8 cellular contexts compared by ENCODE assay signal in the genomic region with DNA sequence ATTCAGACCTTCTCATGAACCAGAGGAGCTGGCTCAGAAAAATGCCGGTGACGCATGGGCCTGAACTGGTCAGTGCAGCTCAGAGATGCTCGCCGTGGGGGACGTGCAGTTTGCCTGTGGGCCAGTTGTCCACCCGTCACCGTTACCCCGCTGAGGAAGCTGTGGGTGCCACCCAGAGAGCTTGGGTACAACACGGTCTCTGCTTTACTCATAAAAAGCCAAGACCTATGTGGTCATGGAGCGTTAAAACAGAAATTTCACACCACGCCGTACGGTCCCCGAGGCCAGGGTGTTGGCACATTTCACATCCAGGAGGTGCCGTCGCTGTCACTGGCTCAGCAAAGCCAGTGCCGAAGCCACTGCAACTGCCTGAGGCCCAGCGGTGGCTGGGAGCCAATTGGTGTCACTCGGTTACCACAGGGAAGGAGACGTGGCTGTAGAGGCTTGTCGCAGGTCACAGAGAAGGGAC.
DNase-seq lines count a peak whose midpoint lies in the region; ATAC-seq and TF ChIP-seq lines count a peak whose summit lies in the region.

No MANE protein-coding gene starts in this region.

- peak; percentile 18 to 58 (median 46) for ATAC-seq in heart right ventricle
- ATAC-seq in GM18498 (IDR thresholded peaks at IDR 0.05; ENCODE audit: unreplicated experiment), result no peak

- DNase-seq in activated naive CD4-positive, alpha-beta T cell treated with Interleukin-2 at 50 U/mL for 16 hours, result peak; percentile 60
- no peak for DNase-seq in activated naive CD4-positive, alpha-beta T cell (lab: John Stamatoyannopoulos, UW)
- DNase-seq in activated CD8-positive, alpha-beta memory T cell treated with anti-CD3 and anti-CD28 coated beads for 48 hours (ENCODE audit: low read depth in 2 of 3, low spot score in 2 of 3), result peak; percentile 50 to 68 (median 60)
- DNase-seq in heart right ventricle (peak; percentile 59 to 75), GOT3 (lab: John Stamatoyannopoulos, UW) (no peak), NCI-H1092 (lab: John Stamatoyannopoulos, UW) (no peak)
- DNase-seq in stimulated activated CD8-positive, alpha-beta memory T cell treated with anti-CD3 and anti-CD28 coated beads, Interleukin-12 subunit alpha, Interleukin-12 subunit beta, amount 100 ng/mL, for 4 hours (ENCODE audit: low read depth), result peak; percentile 46

- H3K27ac ChIP-seq in heart right ventricle, result peak overlapping the region in 9 of 10 donors; percentile 53 to 98 (median 72)

- H3K27me3 ChIP-seq in heart right ventricle, result no peaks in the 10 kb centered on the region

- peaks cover 33 to 87% (median 58%) of the 10 kb centered on the region in 9 donors for H3K4me1 ChIP-seq in heart right ventricle

- H3K36me3 ChIP-seq in heart right ventricle, result no peaks in the 10 kb centered on the region

- peak overlapping the region in 1 of 10 donors; percentile 47 for H3K4me3 ChIP-seq in heart right ventricle

- TF ChIP-seq CTCF in heart right ventricle (IDR thresholded peaks at IDR 0.05), result no peak

- intact Hi-C loops in heart right ventricle (cut with DNase I), result no loop called here

- H3K9me3 ChIP-seq in heart right ventricle, result no peaks in the 10 kb centered on the region

- WGBS in heart right ventricle, 2 donors, result 52 to 62% methylated on average over 21 of the region's 21 CpGs

Comparison
In these comparisons a context has a peak if more than half of its experiments do, and no peak if none do; other contexts are left out.
1. DNase-seq: peak in activated naive CD4-positive, alpha-beta T cell treated with Interleukin-2 at 50 U/mL for 16 hours (single experiment), activated CD8-positive, alpha-beta memory T cell treated with anti-CD3 and anti-CD28 coated beads for 48 hours (3 of 3), heart right ventricle (2 of 2) and stimulated activated CD8-positive, alpha-beta memory T cell treated with anti-CD3 and anti-CD28 coated beads, Interleukin-12 subunit alpha, Interleukin-12 subunit beta, amount 100 ng/mL, for 4 hours (single experiment); none in activated naive CD4-positive, alpha-beta T cell (0 of 4), GOT3 (single experiment) and NCI-H1092 (single experiment).